In genomic region chr3:141737828-141738635, GRCh38 we compare ENCODE assay signal across 1 cellular context.
TF ChIP-seq lines count a peak whose summit lies in the region.

Gene RNF7 (plus strand): TSS chr3:141738298. CDS start chr3:141738342, 44 bp downstream.

TF ChIP-seq in HEK293, 187 proteins besides CTCF, POLR2A, EP300 and RAD21 (continued from another document and continues in another):
- no peak for TF ChIP-seq ZNF155 (tag by site-specific recombination; IDR thresholded peaks at IDR 0.05)
- no peak for TF ChIP-seq OVOL3 (tag by site-specific recombination; IDR thresholded peaks at IDR 0.05)
- TF ChIP-seq SCRT2 (tag by site-specific recombination; IDR thresholded peaks at IDR 0.05): no peak
- TF ChIP-seq ZNF548 (tag by site-specific recombination; IDR thresholded peaks at IDR 0.05): no peak
- no peak for TF ChIP-seq ZNF561 (tag by site-specific recombination; IDR thresholded peaks at IDR 0.05; ENCODE audit: borderline replicate concordance)
- no peak for TF ChIP-seq IKZF3 (tag by site-specific recombination; IDR thresholded peaks at IDR 0.05)
- no peak for TF ChIP-seq EGR2 (tag by site-specific recombination; IDR thresholded peaks at IDR 0.05; ENCODE audit: low read depth)
- peak; percentile 77 for TF ChIP-seq SP3 (tag by site-specific recombination; IDR thresholded peaks at IDR 0.05)
- 0 out of 2 replicates have a peak, but pooled peaks have one; percentile 23 for TF ChIP-seq ZXDB (tag by site-specific recombination; IDR thresholded peaks at IDR 0.05)
- no peak for TF ChIP-seq ZSCAN23 (tag by site-specific recombination; IDR thresholded peaks at IDR 0.05)
- peak; percentile 64 for TF ChIP-seq ZNF335 (tag by site-specific recombination; conservative IDR thresholded peaks at IDR 0.05)
- peak; percentile 81; the same call in 1 of the 2 replicates for TF ChIP-seq YY1 (tag by site-specific recombination; IDR thresholded peaks at IDR 0.05)
- TF ChIP-seq ZNF654 (tag by site-specific recombination; IDR thresholded peaks at IDR 0.05; ENCODE audit: low read depth): no peak
- TF ChIP-seq ZNF324 (tag by site-specific recombination; IDR thresholded peaks at IDR 0.05): no peak
- TF ChIP-seq ZNF404 (tag by site-specific recombination; IDR thresholded peaks at IDR 0.05): no peak
- TF ChIP-seq ZNF221 (tag by site-specific recombination; IDR thresholded peaks at IDR 0.05; ENCODE audit: borderline replicate concordance): no peak
- TF ChIP-seq ZBTB21 (tag by site-specific recombination; IDR thresholded peaks at IDR 0.05): peak; percentile 87
- TF ChIP-seq ZNF10 (tag by site-specific recombination; IDR thresholded peaks at IDR 0.05): 0 out of 2 replicates have a peak, but pooled peaks have one; percentile 18
- TF ChIP-seq ZNF423 (tag by site-specific recombination; IDR thresholded peaks at IDR 0.05): no peak
- no peak for TF ChIP-seq ZNF513 (tag by site-specific recombination; IDR thresholded peaks at IDR 0.05)
- no peak for TF ChIP-seq ZNF701 (tag by site-specific recombination; IDR thresholded peaks at IDR 0.05)
- no peak for TF ChIP-seq ZNF677 (tag by site-specific recombination; IDR thresholded peaks at IDR 0.05)
- TF ChIP-seq ZNF248 (tag by site-specific recombination; IDR thresholded peaks at IDR 0.05): no peak
- no peak for TF ChIP-seq ZNF639 (tag by site-specific recombination; IDR thresholded peaks at IDR 0.05)
- TF ChIP-seq ZNF391 (tag by site-specific recombination; IDR thresholded peaks at IDR 0.05; ENCODE audit: borderline replicate concordance, low read depth): 0 out of 2 replicates have a peak, but pooled peaks have one; percentile 11
- peak; percentile 53 for TF ChIP-seq SETDB1 (IDR thresholded peaks at IDR 0.05; ENCODE audit: insufficient read length, low read length)
- TF ChIP-seq ZNF2 (tag by site-specific recombination; IDR thresholded peaks at IDR 0.05): no peak; the same call in 1 of the 2 replicates
- peak; percentile 33; the same call in 1 of the 2 replicates for TF ChIP-seq SP7 (tag by site-specific recombination; IDR thresholded peaks at IDR 0.05)
- 0 out of 2 replicates have a peak, but pooled peaks have one; percentile 32 for TF ChIP-seq YY2 (tag by site-specific recombination; IDR thresholded peaks at IDR 0.05)
- no peak for TF ChIP-seq ZNF112 (tag by site-specific recombination; IDR thresholded peaks at IDR 0.05)
- no peak for TF ChIP-seq ZNF394 (tag by site-specific recombination; IDR thresholded peaks at IDR 0.05; ENCODE audit: borderline replicate concordance)
- TF ChIP-seq ZNF791 (tag by site-specific recombination; IDR thresholded peaks at IDR 0.05): no peak
- TF ChIP-seq ZNF785 (tag by site-specific recombination; IDR thresholded peaks at IDR 0.05): no peak
- no peak for TF ChIP-seq ZNF140 (tag by site-specific recombination; IDR thresholded peaks at IDR 0.05)
- TF ChIP-seq ZNF473 (tag by site-specific recombination; IDR thresholded peaks at IDR 0.05): no peak
- no peak for TF ChIP-seq MZF1 (tag by site-specific recombination; IDR thresholded peaks at IDR 0.05; ENCODE audit: borderline replicate concordance)
- TF ChIP-seq ZNF311 (tag by site-specific recombination; IDR thresholded peaks at IDR 0.05; ENCODE audit: borderline replicate concordance): no peak
- no peak for TF ChIP-seq KLF1 (tag by site-specific recombination; IDR thresholded peaks at IDR 0.05)
- TF ChIP-seq KLF9 (tag by site-specific recombination; IDR thresholded peaks at IDR 0.05; ENCODE audit: low read depth): peak; percentile 83
- TF ChIP-seq KLF8 (tag by site-specific recombination; IDR thresholded peaks at IDR 0.05): no peak; the same call in 1 of the 2 replicates
- TF ChIP-seq ZBTB48 (tag by site-specific recombination; IDR thresholded peaks at IDR 0.05): no peak; the same call in 1 of the 2 replicates
- no peak for TF ChIP-seq ZNF157 (tag by site-specific recombination; IDR thresholded peaks at IDR 0.05)
- no peak for TF ChIP-seq ZNF19 (tag by site-specific recombination; IDR thresholded peaks at IDR 0.05; ENCODE audit: low read depth)
- no peak for TF ChIP-seq ZBTB49 (tag by site-specific recombination; IDR thresholded peaks at IDR 0.05; ENCODE audit: low read depth)
- no peak for TF ChIP-seq ZNF280D (tag by site-specific recombination; IDR thresholded peaks at IDR 0.05)
- TF ChIP-seq ZBTB8A (tag by site-specific recombination; IDR thresholded peaks at IDR 0.05): peak; percentile 97
- no peak for TF ChIP-seq WT1 (tag by site-specific recombination; IDR thresholded peaks at IDR 0.05)
- TF ChIP-seq ZNF692 (tag by site-specific recombination; IDR thresholded peaks at IDR 0.05): peak; percentile 43; the same call in 1 of the 2 replicates
- no peak for TF ChIP-seq ZNF544 (tag by site-specific recombination; IDR thresholded peaks at IDR 0.05)
- no peak for TF ChIP-seq SALL2 (tag by site-specific recombination; IDR thresholded peaks at IDR 0.05; ENCODE audit: borderline replicate concordance)
- no peak for TF ChIP-seq ZNF292 (tag by site-specific recombination; IDR thresholded peaks at IDR 0.05; ENCODE audit: borderline replicate concordance, low read depth)
- no peak for TF ChIP-seq ZNF514 (tag by site-specific recombination; IDR thresholded peaks at IDR 0.05)
- no peak for TF ChIP-seq ZFP69B (tag by site-specific recombination; IDR thresholded peaks at IDR 0.05)
- peak; percentile 83 for TF ChIP-seq SP2 (tag by site-specific recombination; IDR thresholded peaks at IDR 0.05)
- peak; percentile 92; the same call in 1 of the 2 replicates for TF ChIP-seq HIC1 (tag by site-specific recombination; IDR thresholded peaks at IDR 0.05)
- TF ChIP-seq ZSCAN16 (tag by site-specific recombination; IDR thresholded peaks at IDR 0.05): no peak
- TF ChIP-seq ZNF510 (tag by site-specific recombination; IDR thresholded peaks at IDR 0.05; ENCODE audit: insufficient replicate concordance): no peak
- no peak; the same call in 1 of the 2 replicates for TF ChIP-seq ZFHX2 (tag by site-specific recombination; conservative IDR thresholded peaks at IDR 0.05)
- TF ChIP-seq ZNF629 (tag by site-specific recombination; IDR thresholded peaks at IDR 0.05): peak; percentile 98
- peak; percentile 52 for TF ChIP-seq ZBTB26 (tag by site-specific recombination; optimal IDR thresholded peaks at IDR 0.05)
- TF ChIP-seq OSR2 (tag by site-specific recombination; IDR thresholded peaks at IDR 0.05): no peak
- no peak for TF ChIP-seq ZNF169 (tag by site-specific recombination; IDR thresholded peaks at IDR 0.05)
- no peak for TF ChIP-seq ZNF529 (tag by site-specific recombination; IDR thresholded peaks at IDR 0.05; ENCODE audit: insufficient replicate concordance)
- TF ChIP-seq ZNF133 (tag by site-specific recombination; IDR thresholded peaks at IDR 0.05): no peak
- no peak for TF ChIP-seq ZNF174 (tag by site-specific recombination; IDR thresholded peaks at IDR 0.05)
- no peak for TF ChIP-seq ZBTB7A (tag by site-specific recombination; IDR thresholded peaks at IDR 0.05; ENCODE audit: low read depth)
- TF ChIP-seq ZNF501 (tag by site-specific recombination; IDR thresholded peaks at IDR 0.05): no peak; the same call in none of the 2 replicates
